Comparison of ENCODE assay signal across 8 cellular contexts in the genomic region with DNA sequence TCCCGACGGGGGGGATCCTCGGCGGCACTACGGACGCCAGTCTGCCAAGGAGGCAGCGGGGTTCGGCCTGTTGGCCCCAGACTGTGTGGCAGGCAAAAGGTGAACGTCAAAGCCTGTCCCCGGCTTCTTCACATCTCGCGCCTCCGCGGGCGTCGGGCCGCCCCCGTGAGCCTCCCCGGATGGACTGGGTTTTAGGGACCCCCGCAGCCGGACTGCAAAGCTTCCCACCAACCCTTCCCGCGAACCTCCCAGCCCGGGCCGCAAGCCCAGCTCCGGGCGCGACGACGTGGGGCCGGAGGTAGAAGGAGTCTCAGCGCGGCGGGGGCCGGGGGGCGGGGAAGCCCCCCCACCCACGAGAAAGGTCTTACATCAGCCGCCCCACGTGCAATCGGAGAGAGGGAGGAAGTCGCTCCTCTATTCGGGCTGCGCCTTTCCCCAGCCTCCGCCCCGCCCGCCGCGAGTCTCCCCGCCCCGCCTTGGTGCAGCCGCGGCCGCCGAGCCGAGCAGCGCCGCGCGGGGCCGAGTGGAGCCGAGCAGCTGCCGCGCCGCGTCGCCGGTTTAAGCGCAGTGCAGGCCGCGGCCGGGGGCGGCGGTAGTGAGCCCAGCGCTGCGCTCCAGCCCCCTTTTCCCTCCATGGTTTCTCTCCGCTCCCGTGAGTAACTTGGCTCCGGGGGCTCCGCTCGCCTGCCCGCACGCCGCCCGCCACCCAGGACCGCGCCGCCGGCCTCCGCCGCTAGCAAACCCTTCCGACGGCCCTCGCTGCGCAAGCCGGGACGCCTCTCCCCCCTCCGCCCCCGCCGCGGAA. TPM values are rescaled to one million over a fixed set of nuclear protein-coding genes. Genes with fewer than 3 reads are reported as not detected.
DNase-seq lines count a peak whose midpoint lies in the region; ATAC-seq lines count a peak whose summit lies in the region.

Gene ANP32B, plus strand, starts transcription at position 623 of the 805 bp plus-strand sequence. CDS start 215 bp downstream, outside the sequence.

- peak within 1 kb of the TSS; percentile 79 for H3K4me3 Mint-ChIP-seq in activated CD8-positive, alpha-beta memory T cell treated with anti-CD3 and anti-CD28 coated beads, Interleukin-2, amount 10 ng/mL, durations not matched to agents 7 days and 5 days

- H3K9me3 ChIP-seq in endocrine pancreas (ENCODE audit: control insufficient read depth, low read length) (no peaks in the 10 kb centered on the region), mesodermal cell (ENCODE audit: control insufficient read depth, low read length) (no peaks in the 10 kb centered on the region)

- H3K36me3 ChIP-seq in endocrine pancreas (ENCODE audit: control insufficient read depth, insufficient read depth, low read length) (no peaks in the 10 kb centered on the region), mesodermal cell (ENCODE audit: control insufficient read depth, insufficient read depth, low read length) (no peaks in the 10 kb centered on the region)

- H3K27me3 ChIP-seq in endocrine pancreas (ENCODE audit: control insufficient read depth, insufficient read depth, low read length) = no peaks in the 10 kb centered on the region

- peaks cover 34% of the 10 kb centered on the region for H3K4me1 Mint-ChIP-seq in activated CD8-positive, alpha-beta memory T cell treated with anti-CD3 and anti-CD28 coated beads, Interleukin-2, amount 10 ng/mL, durations not matched to agents 7 days and 5 days

- 0% methylated on average over 34 to 69 of the region's 100 CpGs for WGBS in mesodermal cell (ENCODE audit: insufficient coverage in 2 of 2), 2 experiments

- no peaks in the 10 kb centered on the region for H3K9me3 Mint-ChIP-seq in activated CD8-positive, alpha-beta memory T cell treated with anti-CD3 and anti-CD28 coated beads, Interleukin-2, amount 10 ng/mL, durations not matched to agents 7 days and 5 days (ENCODE audit: low read depth)

- H3K4me1 ChIP-seq in endocrine pancreas (ENCODE audit: control insufficient read depth, insufficient read depth, low read length) (peaks cover 15% of the 10 kb centered on the region), mesodermal cell (ENCODE audit: control insufficient read depth, insufficient read depth, low read length, poor library complexity, severe bottlenecking) (peaks cover 7% of the 10 kb centered on the region)

- H3K36me3 Mint-ChIP-seq in activated CD8-positive, alpha-beta memory T cell treated with anti-CD3 and anti-CD28 coated beads, Interleukin-2, amount 10 ng/mL, durations not matched to agents 7 days and 5 days = peaks cover 14% of the 10 kb centered on the region

- DNase-seq in COR-L47 (lab: John Stamatoyannopoulos, UW) (peak; percentile 90), HS-5 (ENCODE audit: low read depth) (peak; percentile 49), NOMO-1 treated with DMSO at 0.1 percent for 48 hours (lab: John Stamatoyannopoulos, UW; ENCODE audit: unreplicated experiment) (peak; percentile 90)
- peak; percentile 96 for DNase-seq in activated CD8-positive, alpha-beta memory T cell treated with anti-CD3 and anti-CD28 coated beads, Interleukin-2, amount 10 ng/mL, durations not matched to agents 7 days and 5 days
- peak; percentile 86 for DNase-seq in stimulated activated CD8-positive, alpha-beta memory T cell treated with anti-CD3 and anti-CD28 coated beads, Interleukin-15, amount 100 ng/mL, for 24 hours (ENCODE audit: low read depth)

- peak within 1 kb of the TSS; percentile 95 for H3K27ac ChIP-seq in mesodermal cell (ENCODE audit: low read depth, low read length, severe bottlenecking)

- H3K27ac Mint-ChIP-seq in activated CD8-positive, alpha-beta memory T cell treated with anti-CD3 and anti-CD28 coated beads, Interleukin-2, amount 10 ng/mL, durations not matched to agents 7 days and 5 days = peak within 1 kb of the TSS; percentile 86

- CTCF ChIA-PET in activated CD8-positive, alpha-beta memory T cell treated with anti-CD3 and anti-CD28 coated beads, Interleukin-2, amount 10 ng/mL, durations not matched to agents 7 days and 5 days (lab: Charles Lee) = interaction anchor here (0.7 to 9.1 kb wide), 22 partner anchors 9 to 273 kb away, joined by 3 to 99 read pairs (median 4); partner anchors contain the start of genes HEMGN, TBC1D2 and TRMO

- H3K9ac ChIP-seq in endocrine pancreas (ENCODE audit: control insufficient read depth, insufficient read depth, low read length) = peak within 1 kb of the TSS; percentile 82

- H3K27me3 Mint-ChIP-seq in activated CD8-positive, alpha-beta memory T cell treated with anti-CD3 and anti-CD28 coated beads, Interleukin-2, amount 10 ng/mL, durations not matched to agents 7 days and 5 days = no peaks in the 10 kb centered on the region

- peak; percentile 69 for ATAC-seq in GM19467 (IDR thresholded peaks at IDR 0.05; ENCODE audit: unreplicated experiment)
- ATAC-seq in activated CD8-positive, alpha-beta memory T cell treated with anti-CD3 and anti-CD28 coated beads, Interleukin-2, amount 10 ng/mL, durations not matched to agents 7 days and 5 days = peak; percentile 85

- H3K4me3 ChIP-seq in endocrine pancreas (ENCODE audit: control insufficient read depth, insufficient read depth, low read length) (no peak within 1 kb of the TSS), mesodermal cell (ENCODE audit: extremely low read depth, insufficient read depth, low read length, poor library complexity, severe bottlenecking) (peak within 1 kb of the TSS; percentile 90)

RNA-seq across cellular contexts. Expression of gene ANP32B, which starts in this region (rescaled TPM):
- 100 to 1,000 TPM; 299 to 301 TPM for total RNA-seq in activated CD8-positive, alpha-beta memory T cell treated with anti-CD3 and anti-CD28 coated beads, Interleukin-2, amount 10 ng/mL, durations not matched to agents 7 days and 5 days
- polyA plus RNA-seq in mesodermal cell (2013, experiment 1 of 2) = 183 TPM
- polyA plus RNA-seq in mesodermal cell (2013, experiment 2 of 2) = 221 TPM
